8 cellular contexts compared by ENCODE assay signal in the genomic region with DNA sequence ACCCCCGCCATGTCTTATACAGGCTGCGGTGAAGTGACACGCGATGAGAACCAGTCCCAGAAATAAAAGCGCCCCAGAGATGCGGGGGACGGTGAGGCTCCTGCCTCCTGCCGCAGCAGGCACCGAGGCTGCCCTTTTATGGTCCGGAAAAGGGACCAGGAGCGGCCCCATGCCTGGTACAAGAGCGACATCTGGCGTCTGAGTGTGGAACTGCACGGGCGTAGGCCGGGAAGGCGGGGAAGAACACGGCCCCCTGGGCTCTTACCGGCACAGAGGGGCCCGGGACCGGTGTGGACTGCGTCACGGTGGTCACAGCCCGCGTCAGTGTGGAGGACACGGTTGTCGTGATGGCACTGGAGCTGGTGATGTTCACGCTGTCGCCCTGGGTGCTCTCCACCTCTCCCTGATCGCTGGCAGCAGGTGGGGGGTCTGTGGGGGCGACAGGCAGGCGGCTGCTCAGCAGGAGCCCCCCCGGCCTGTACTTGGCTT. TPM values are rescaled to one million over a fixed set of nuclear protein-coding genes. Genes with fewer than 3 reads are reported as not detected.
DNase-seq lines count a peak whose midpoint lies in the region; ATAC-seq and TF ChIP-seq lines count a peak whose summit lies in the region.

No MANE protein-coding gene starts in this region.

- no peaks in the 10 kb centered on the region; the same call in 1 of the 2 replicates for H3K9me3 ChIP-seq in HUES48 (ENCODE audit: control insufficient read depth, insufficient read depth, low read length)
- no peaks in the 10 kb centered on the region for H3K9me3 ChIP-seq in adipocyte (ENCODE audit: control insufficient read depth, low read length)
- H3K9me3 ChIP-seq in sigmoid colon = no peaks in the 10 kb centered on the region

- H3K27ac ChIP-seq in HUES48 (ENCODE audit: low read depth, low read length) (peak overlapping the region; percentile 74), sigmoid colon (peak overlapping the region; percentile 81 to 87 (median 86))

- H3K9ac ChIP-seq in HUES48 (ENCODE audit: low read depth, low read length) = no peak overlapping the region
- H3K9ac ChIP-seq in adipocyte (ENCODE audit: low read length) = no peak overlapping the region

- H3K27me3 ChIP-seq in HUES48 (ENCODE audit: control insufficient read depth, insufficient read depth, low read length) = no peaks in the 10 kb centered on the region
- H3K27me3 ChIP-seq in adipocyte (replicated peaks; ENCODE audit: control insufficient read depth, insufficient read depth, low read length) = no peaks in the 10 kb centered on the region
- no peaks in the 10 kb centered on the region for H3K27me3 ChIP-seq in sigmoid colon

- TF ChIP-seq POLR2A in sigmoid colon (IDR thresholded peaks at IDR 0.05) = peak in 1 of 2 donors; percentile 54

- 25 to 27% methylated on average over 33 of the region's 33 CpGs for WGBS in sigmoid colon, 2 donors

- intact Hi-C loops in left ventricle myocardium superior (cut with micrococcal nuclease) (loop anchor here (10.0 kb wide), 1 partner anchor 189 kb away; a partner anchor contains a TSS), sigmoid colon (cut with DNase I) (loop anchor here (2.0 kb wide), 3 partner anchors 189 to 995 kb away; a partner anchor contains a TSS)

- H3K36me3 ChIP-seq in HUES48 (ENCODE audit: control insufficient read depth, insufficient read depth, low read length) (peaks cover 97% of the 10 kb centered on the region), adipocyte (ENCODE audit: control insufficient read depth, insufficient read depth, low read length, severe bottlenecking) (peaks cover 95% of the 10 kb centered on the region), sigmoid colon (peaks cover 0 to 49% (median 25%) of the 10 kb centered on the region in 4 donors)

- peak; percentile 91 for TF ChIP-seq CTCF in GM12874 (IDR thresholded peaks at IDR 0.05; ENCODE audit: insufficient read depth, low read depth, low read length)
- peak; percentile 92 to 99 (median 97) for TF ChIP-seq CTCF in sigmoid colon (IDR thresholded peaks at IDR 0.05)

- peak in 1 of 4 donors; percentile 12 for TF ChIP-seq EP300 in sigmoid colon (IDR thresholded peaks at IDR 0.05)

- peak; percentile 73 for DNase-seq in T follicular helper cell (ENCODE audit: low read depth)
- DNase-seq in adipocyte (ENCODE audit: low read depth) = peak; percentile 74
- DNase-seq in left ventricle myocardium superior = peak; percentile 79
- DNase-seq in sigmoid colon = peak; percentile 93

- H3K4me1 ChIP-seq in HUES48 (ENCODE audit: control insufficient read depth, insufficient read depth, low read length) (no peaks in the 10 kb centered on the region), adipocyte (ENCODE audit: control insufficient read depth, insufficient read depth, low read length) (no peaks in the 10 kb centered on the region), sigmoid colon (peaks cover 0 to 72% (median 48%) of the 10 kb centered on the region in 4 donors)

- no peak overlapping the region for H3K4me3 ChIP-seq in HUES48 (ENCODE audit: low read depth, low read length)
- H3K4me3 ChIP-seq in adipocyte (ENCODE audit: low read length) = no peak overlapping the region
- H3K4me3 ChIP-seq in sigmoid colon = peak overlapping the region; percentile 18 to 44 (median 38)

- ATAC-seq in left ventricle myocardium superior = peak; percentile 74
- no peak for ATAC-seq in HG03280 (IDR thresholded peaks at IDR 0.05; ENCODE audit: unreplicated experiment)
- no peak for ATAC-seq in GM19467 (IDR thresholded peaks at IDR 0.05; ENCODE audit: unreplicated experiment)

RNA-seq across cellular contexts. Expression of a gene that starts 8.9 kb away (rescaled TPM):
- 8.9 TPM for total RNA-seq in left ventricle myocardium superior
- 10 to 100 TPM in 3 of 4 donors, 1 to 10 TPM in 1; 9.8 to 16.8 (median 13.1) TPM for total RNA-seq in sigmoid colon
- polyA plus RNA-seq in sigmoid colon = 10 to 100 TPM; 10.2 to 15.1 (median 15.0) TPM

RNA-seq across cellular contexts. Expression of a gene that starts 18.2 kb away (rescaled TPM):
- total RNA-seq in left ventricle myocardium superior (27.0 TPM), sigmoid colon (10 to 100 TPM; 23.5 to 57.3 (median 30.2) TPM)
- polyA plus RNA-seq in sigmoid colon = 10 to 100 TPM in 1 of 3 donors, 1 to 10 TPM in 2; 7.4 to 34.4 (median 8.4) TPM

RNA-seq across cellular contexts. Expression of a gene that starts 18.5 kb away (rescaled TPM):
- 72.2 TPM for total RNA-seq in left ventricle myocardium superior
- total RNA-seq in sigmoid colon = 100 to 1,000 TPM in 1 of 4 donors, 10 to 100 TPM in 3; 57.4 to 113 (median 79.2) TPM
- 100 to 1,000 TPM in 1 of 3 donors, 10 to 100 TPM in 2; 78.6 to 128 (median 84.7) TPM for polyA plus RNA-seq in sigmoid colon

RNA-seq across cellular contexts. Expression of a gene that starts 19.2 kb away (rescaled TPM):
- total RNA-seq in left ventricle myocardium superior (6.0 TPM), sigmoid colon (1 to 10 TPM; 3.5 to 8.6 (median 4.4) TPM)
- 1 to 10 TPM; 3.6 to 9.3 (median 3.7) TPM for polyA plus RNA-seq in sigmoid colon

RNA-seq across cellular contexts. Expression of a gene that starts 27.3 kb away (rescaled TPM):
- total RNA-seq in left ventricle myocardium superior = 10.0 TPM
- total RNA-seq in sigmoid colon = 10 to 100 TPM; 12.4 to 27.4 (median 16.3) TPM
- 100 to 1,000 TPM in 1 of 3 donors, 10 to 100 TPM in 1, 1 to 10 TPM in 1; 8.4 to 122 (median 17.3) TPM for polyA plus RNA-seq in sigmoid colon

Comparison
In these comparisons a context has a peak if more than half of its experiments do, and no peak if none do; other contexts are left out.
1. H3K4me3 ChIP-seq: peak in sigmoid colon (4 of 4); none in HUES48 (single experiment) and adipocyte (single experiment).
2. Peak in every context shown above with its lines, with median percentiles within 50 percentile points of each other: DNase-seq.